ENCODE assay signal across 1 cellular context in genomic region chr5:97094579-97095317, GRCh38.
TF ChIP-seq lines count a peak whose summit lies in the region.

No MANE protein-coding gene starts in this region.

TF ChIP-seq in GM12878, 131 proteins besides CTCF, POLR2A, EP300 and RAD21 (continued from another document):
- no peak for TF ChIP-seq ZBTB4 (CRISPR knock-in tag; IDR thresholded peaks at IDR 0.05)
- TF ChIP-seq TBL1XR1 (IDR thresholded peaks at IDR 0.05; ENCODE audit: low read depth, low read length), result 0 out of 2 replicates have a peak, but pooled peaks have one; percentile 50
- TF ChIP-seq GABPA (IDR thresholded peaks at IDR 0.05; ENCODE audit: low read depth), result peak; percentile 66; the same call in 1 of the 2 replicates
- TF ChIP-seq MTA2 (IDR thresholded peaks at IDR 0.05; ENCODE audit: low read depth), result peak; percentile 84
- TF ChIP-seq CEBPB (IDR thresholded peaks at IDR 0.05; ENCODE audit: borderline replicate concordance in 1 of 2, low read depth in 2 of 2, low read length in 2 of 2), result 0 out of 4 replicates have a peak, but pooled peaks of 1 of the 2 experiments have one; percentile 60
- TF ChIP-seq DPF2 (IDR thresholded peaks at IDR 0.05), result peak; percentile 99
- no peak for TF ChIP-seq CBX3 (IDR thresholded peaks at IDR 0.05; ENCODE audit: borderline replicate concordance, low read depth)
- TF ChIP-seq NBN (IDR thresholded peaks at IDR 0.05), result peak; percentile 68; the same call in 1 of the 2 replicates
- peak; percentile 59 for TF ChIP-seq YY1 (IDR thresholded peaks at IDR 0.05; ENCODE audit: low read depth, low read length)
- TF ChIP-seq, protein P1, sequence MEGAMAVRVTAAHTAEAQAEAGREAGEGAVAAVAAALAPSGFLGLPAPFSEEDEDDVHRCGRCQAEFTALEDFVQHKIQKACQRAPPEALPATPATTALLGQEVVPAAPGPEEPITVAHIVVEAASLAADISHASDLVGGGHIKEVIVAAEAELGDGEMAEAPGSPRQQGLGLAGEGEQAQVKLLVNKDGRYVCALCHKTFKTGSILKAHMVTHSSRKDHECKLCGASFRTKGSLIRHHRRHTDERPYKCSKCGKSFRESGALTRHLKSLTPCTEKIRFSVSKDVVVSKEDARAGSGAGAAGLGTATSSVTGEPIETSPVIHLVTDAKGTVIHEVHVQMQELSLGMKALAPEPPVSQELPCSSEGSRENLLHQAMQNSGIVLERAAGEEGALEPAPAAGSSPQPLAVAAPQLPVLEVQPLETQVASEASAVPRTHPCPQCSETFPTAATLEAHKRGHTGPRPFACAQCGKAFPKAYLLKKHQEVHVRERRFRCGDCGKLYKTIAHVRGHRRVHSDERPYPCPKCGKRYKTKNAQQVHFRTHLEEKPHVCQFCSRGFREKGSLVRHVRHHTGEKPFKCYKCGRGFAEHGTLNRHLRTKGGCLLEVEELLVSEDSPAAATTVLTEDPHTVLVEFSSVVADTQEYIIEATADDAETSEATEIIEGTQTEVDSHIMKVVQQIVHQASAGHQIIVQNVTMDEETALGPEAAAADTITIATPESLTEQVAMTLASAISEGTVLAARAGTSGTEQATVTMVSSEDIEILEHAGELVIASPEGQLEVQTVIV (IDR thresholded peaks at IDR 0.05; ENCODE audit: borderline replicate concordance, partially characterized antibody), result no peak
- TF ChIP-seq IRF4 (IDR thresholded peaks at IDR 0.05; ENCODE audit: low read depth, low read length), result peak; percentile 100
- TF ChIP-seq PAX5 (IDR thresholded peaks at IDR 0.05; ENCODE audit: borderline replicate concordance, low read depth, low read length), result peak; percentile 90
- TF ChIP-seq BCL11A (IDR thresholded peaks at IDR 0.05; ENCODE audit: low read depth, low read length), result peak; percentile 98
